2 cellular contexts compared by ENCODE assay signal in genomic region chr5:136048966-136049365, GRCh38.
TF ChIP-seq lines count a peak whose summit lies in the region.

No MANE protein-coding gene starts in this region.

TF ChIP-seq in IMR-90, 13 proteins besides CTCF, POLR2A, EP300 and RAD21:
- no peak for TF ChIP-seq RCOR1 (IDR thresholded peaks at IDR 0.05; ENCODE audit: insufficient replicate concordance, low read length)
- TF ChIP-seq SMC3 (IDR thresholded peaks at IDR 0.05; ENCODE audit: low read depth, low read length) = no peak
- no peak for TF ChIP-seq CHD1 (IDR thresholded peaks at IDR 0.05; ENCODE audit: low read depth, low read length)
- TF ChIP-seq USF2 (IDR thresholded peaks at IDR 0.05; ENCODE audit: low read depth, low read length) = no peak
- TF ChIP-seq ELK1 (IDR thresholded peaks at IDR 0.05; ENCODE audit: borderline replicate concordance, low read depth, low read length) = no peak
- no peak for TF ChIP-seq MAFK (IDR thresholded peaks at IDR 0.05; ENCODE audit: low read depth, low read length)
TF ChIP-seq in IMR-90: peak in this region for 0.

TF ChIP-seq in SK-N-SH, 30 proteins besides CTCF, POLR2A, EP300 and RAD21:
- TF ChIP-seq GATA2 (CRISPR knock-in tag; IDR thresholded peaks at IDR 0.05) (no peak), MEF2A (IDR thresholded peaks at IDR 0.05; ENCODE audit: borderline replicate concordance, low read depth) (no peak), FOXM1 (IDR thresholded peaks at IDR 0.05; ENCODE audit: low read depth) (no peak), YY1 (IDR thresholded peaks at IDR 0.05; ENCODE audit: low read depth) (no peak)
- TF ChIP-seq, protein P1, sequence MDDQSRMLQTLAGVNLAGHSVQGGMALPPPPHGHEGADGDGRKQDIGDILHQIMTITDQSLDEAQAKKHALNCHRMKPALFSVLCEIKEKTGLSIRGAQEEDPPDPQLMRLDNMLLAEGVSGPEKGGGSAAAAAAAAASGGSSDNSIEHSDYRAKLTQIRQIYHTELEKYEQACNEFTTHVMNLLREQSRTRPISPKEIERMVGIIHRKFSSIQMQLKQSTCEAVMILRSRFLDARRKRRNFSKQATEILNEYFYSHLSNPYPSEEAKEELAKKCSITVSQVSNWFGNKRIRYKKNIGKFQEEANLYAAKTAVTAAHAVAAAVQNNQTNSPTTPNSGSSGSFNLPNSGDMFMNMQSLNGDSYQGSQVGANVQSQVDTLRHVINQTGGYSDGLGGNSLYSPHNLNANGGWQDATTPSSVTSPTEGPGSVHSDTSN (IDR thresholded peaks at IDR 0.05) = no peak
